1 cellular context compared by ENCODE assay signal in genomic region chr10:1094112-1095057, GRCh38.
TF ChIP-seq lines count a peak whose summit lies in the region.

No MANE protein-coding gene starts in this region.

TF ChIP-seq in H1, 55 proteins besides CTCF, POLR2A, EP300 and RAD21:
- TF ChIP-seq CHD1 (IDR thresholded peaks at IDR 0.05; ENCODE audit: low read depth, low read length) (no peak), ASH2L (IDR thresholded peaks at IDR 0.05; ENCODE audit: low read length) (no peak), TEAD4 (IDR thresholded peaks at IDR 0.05; ENCODE audit: low read depth, low read length) (no peak), MAFK (IDR thresholded peaks at IDR 0.05; ENCODE audit: low read depth, low read length) (no peak), TAF7 (optimal IDR thresholded peaks at IDR 0.05; ENCODE audit: borderline replicate concordance, low read depth, low read length) (no peak), MAX (IDR thresholded peaks at IDR 0.05) (no peak), POU5F1 (IDR thresholded peaks at IDR 0.05; ENCODE audit: low read depth, low read length) (no peak), RXRA (IDR thresholded peaks at IDR 0.05; ENCODE audit: insufficient read depth, low read depth, low read length) (no peak), GTF2F1 (IDR thresholded peaks at IDR 0.05; ENCODE audit: borderline replicate concordance, low read depth, low read length) (no peak), RNF2 (IDR thresholded peaks at IDR 0.05; ENCODE audit: borderline replicate concordance, low read depth, low read length, missing control alignments, poor library complexity, severe bottlenecking) (no peak)
TF ChIP-seq in H1: peak in this region for 0.
